ENCODE assay signal across 19 cellular contexts in the genomic region with DNA sequence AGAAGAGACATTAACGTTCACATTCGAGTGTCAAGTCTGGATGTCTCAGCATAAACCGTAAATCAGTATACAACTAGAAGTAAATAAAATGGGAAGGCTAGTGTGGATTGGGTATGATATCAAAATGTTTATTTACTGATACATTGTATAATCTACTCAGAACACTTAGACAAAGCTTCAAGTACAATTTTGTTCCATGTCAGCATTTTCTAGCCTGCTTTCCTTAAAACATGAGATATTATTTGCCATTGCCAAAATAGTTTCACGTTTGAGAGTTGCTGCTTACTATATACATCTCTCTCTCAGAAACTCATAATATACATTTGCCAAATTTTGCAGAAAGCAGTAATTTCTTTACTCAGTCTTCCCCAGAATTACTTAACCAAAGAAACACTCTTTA.
DNase-seq lines count a peak whose midpoint lies in the region; ATAC-seq, FAIRE-seq and TF ChIP-seq lines count a peak whose summit lies in the region.
"Had no signal": no experiment of that assay in that cellular context is flagged by ENCODE, and none has a peak within 500 bp of the region (broad histone marks: within the 10 kb centered on the region; RNA-seq: fewer than 3 reads in every experiment).

No MANE protein-coding gene starts in this region.

- H3K36me3 ChIP-seq in HepG2 (replicated peaks in 1 of 2; ENCODE audit: control insufficient read depth in 1 of 2, insufficient read depth in 2 of 2, low read length in 2 of 2) (no peaks in the 10 kb centered on the region), right lobe of liver (no peaks in the 10 kb centered on the region), adipocyte (ENCODE audit: control insufficient read depth, insufficient read depth, low read length, severe bottlenecking) (no peaks in the 10 kb centered on the region), keratinocyte (ENCODE audit: control insufficient read depth in 2 of 2, extremely low read depth in 1 of 2, insufficient read depth in 2 of 2, low read length in 2 of 2) (no peaks in the 10 kb centered on the region), left ventricle myocardium inferior (no peaks in the 10 kb centered on the region)
- H3K36me3 ChIP-seq: SJCRH30 had no signal

- H3K79me2 ChIP-seq in HepG2 (ENCODE audit: insufficient read depth, low read length), result no peaks in the 10 kb centered on the region
- H3K79me2 ChIP-seq in keratinocyte (ENCODE audit: control insufficient read depth, insufficient read depth, low read length), result no peaks in the 10 kb centered on the region

- H3K27me3 ChIP-seq in HepG2 (ENCODE audit: control insufficient read depth in 1 of 2, insufficient read depth in 2 of 2, low read length in 2 of 2) (no peaks in the 10 kb centered on the region), right lobe of liver (no peaks in the 10 kb centered on the region), adipocyte (replicated peaks; ENCODE audit: control insufficient read depth, insufficient read depth, low read length) (no peaks in the 10 kb centered on the region), keratinocyte (ENCODE audit: control insufficient read depth, extremely low read depth, insufficient read depth, low read length) (no peaks in the 10 kb centered on the region), left ventricle myocardium inferior (ENCODE audit: low read depth) (no peaks in the 10 kb centered on the region)
- H3K27me3 ChIP-seq: SJCRH30 had no signal

- no peak for TF ChIP-seq CTCF in HepG2 (CRISPR knock-in tag; IDR thresholded peaks at IDR 0.05)
- no peak for TF ChIP-seq CTCF in right lobe of liver (IDR thresholded peaks at IDR 0.05)
- TF ChIP-seq CTCF in keratinocyte (optimal IDR thresholded peaks at IDR 0.05 in 1 of 3, IDR thresholded peaks at IDR 0.05 in 1 of 3, conservative IDR thresholded peaks at IDR 0.05 in 1 of 3; ENCODE audit: extremely low read depth in 1 of 3, insufficient read depth in 2 of 3, low read length in 3 of 3), result no peak
- TF ChIP-seq CTCF in left ventricle myocardium inferior (IDR thresholded peaks at IDR 0.05; ENCODE audit: borderline replicate concordance), result no peak
- TF ChIP-seq CTCF in foreskin fibroblast (IDR thresholded peaks at IDR 0.05; ENCODE audit: low read depth, low read length), result no peak

- DNase-seq in HepG2 (ENCODE audit: low spot score) (no peak), right lobe of liver (no peak), adipocyte (ENCODE audit: low read depth) (no peak), keratinocyte (ENCODE audit: low read depth, low spot score) (no peak), left ventricle myocardium inferior (no peak), activated gamma-delta T cell (lab: John Stamatoyannopoulos, UW) (no peak), foreskin fibroblast (no peak)
- DNase-seq: C1 segment of cervical spinal cord, DMS 273 treated with DMSO at 0.1 percent for 48 hours, NCI-H1105, NCI-H1694 treated with DMSO at 0.1 percent for 48 hours, NCI-H345, NCI-H526 treated with DMSO at 0.1 percent for 48 hours, SJCRH30 had no signal

- H3K4me1 ChIP-seq in HepG2 (ENCODE audit: insufficient read depth, low read length), result no peaks in the 10 kb centered on the region
- H3K4me1 ChIP-seq in right lobe of liver, result no peaks in the 10 kb centered on the region
- H3K4me1 ChIP-seq in adipocyte (ENCODE audit: control insufficient read depth, insufficient read depth, low read length), result peaks cover 64% of the 10 kb centered on the region
- peaks cover 36% of the 10 kb centered on the region for H3K4me1 ChIP-seq in keratinocyte (ENCODE audit: control insufficient read depth, extremely low read depth, insufficient read depth, low read length)
- H3K4me1 ChIP-seq in left ventricle myocardium inferior, result no peaks in the 10 kb centered on the region
- H3K4me1 ChIP-seq: SJCRH30 had no signal

- TF ChIP-seq EP300 in HepG2 (IDR thresholded peaks at IDR 0.05; ENCODE audit: low read depth in 2 of 2, low read length in 2 of 2), result no peak
- no peak for TF ChIP-seq EP300 in HepG2 (CRISPR knock-in tag; IDR thresholded peaks at IDR 0.05; ENCODE audit: borderline replicate concordance)

- under 1% methylated on average over 4 of the region's 4 CpGs for WGBS in HepG2 (ENCODE audit: low lambda C conversion rate)
- 48% methylated on average over 4 of the region's 4 CpGs for WGBS in right lobe of liver (ENCODE audit: insufficient coverage, low coverage, low lambda C conversion rate, missing lambda C conversion rate)

- TF ChIP-seq POLR2A in HepG2 (IDR thresholded peaks at IDR 0.05; ENCODE audit: insufficient read depth in 1 of 2, low read depth in 2 of 2, low read length in 2 of 2) (no peak), right lobe of liver (IDR thresholded peaks at IDR 0.05) (no peak)

- CTCF ChIA-PET in HepG2 (lab: Yijun Ruan, JAX; ENCODE audit: low intra/inter-chr PET ratio, low total read pairs), result no interaction called here

- POLR2A ChIA-PET in HepG2 (lab: Yijun Ruan, JAX), result no interaction called here

- no peaks in the 10 kb centered on the region for H3K9me1 ChIP-seq in keratinocyte (ENCODE audit: control insufficient read depth, extremely low read depth, insufficient read depth, low read length)

- H3K4me3 ChIP-seq in HepG2 (replicated peaks in 1 of 3; ENCODE audit: insufficient read depth in 1 of 3, low read depth in 2 of 3, low read length in 3 of 3) (no peak overlapping the region), right lobe of liver (no peak overlapping the region), adipocyte (ENCODE audit: low read length) (no peak overlapping the region), keratinocyte (ENCODE audit: control insufficient read depth in 2 of 3, extremely low read depth in 1 of 3, insufficient read depth in 2 of 3, low read depth in 1 of 3, low read length in 3 of 3) (no peak overlapping the region), left ventricle myocardium inferior (no peak overlapping the region), foreskin fibroblast (ENCODE audit: low read depth in 1 of 2, low read length in 2 of 2) (no peak overlapping the region)
- H3K4me3 ChIP-seq: SJCRH30 had no signal

- no peak for FAIRE-seq in HepG2 (lab: Jason Lieb, UNC)
- FAIRE-seq in keratinocyte (lab: Jason Lieb, UNC), result no peak
- FAIRE-seq: GM12891, GM18507, H1 had no signal

- no peak for ATAC-seq in HepG2
- no peak for ATAC-seq in right lobe of liver
- no peak for ATAC-seq in esophagus mucosa

- H2AFZ ChIP-seq in HepG2 (ENCODE audit: low read length) (no peak overlapping the region), keratinocyte (ENCODE audit: control insufficient read depth, low read length) (peak overlapping the region; percentile 60)

- H3K9ac ChIP-seq in HepG2 (ENCODE audit: insufficient read depth, low read depth, low read length), result no peak overlapping the region
- peak overlapping the region; percentile 87 for H3K9ac ChIP-seq in adipocyte (ENCODE audit: low read length)
- H3K9ac ChIP-seq in keratinocyte (ENCODE audit: control insufficient read depth, extremely low read depth, insufficient read depth, low read length), result no peak overlapping the region

- dilution Hi-C loops in keratinocyte (cut with MboI; ENCODE audit: extremely low pct_ligation_motif_present, low sequenced_read_pairs), result no loop called here

- H3K27ac ChIP-seq in HepG2 (ENCODE audit: extremely low read length, insufficient read depth, low read length) (no peak overlapping the region), right lobe of liver (no peak overlapping the region), keratinocyte (ENCODE audit: control insufficient read depth, insufficient read depth, low read length) (peak overlapping the region; percentile 91), left ventricle myocardium inferior (replicated peaks) (no peak overlapping the region)
- H3K27ac ChIP-seq: RWPE1, SJCRH30 had no signal

- H3K9me3 ChIP-seq in HepG2 (ENCODE audit: low read length), result no peaks in the 10 kb centered on the region
- H3K9me3 ChIP-seq in right lobe of liver, result no peaks in the 10 kb centered on the region
- no peaks in the 10 kb centered on the region for H3K9me3 ChIP-seq in adipocyte (ENCODE audit: control insufficient read depth, low read length)
- H3K9me3 ChIP-seq in keratinocyte (ENCODE audit: control insufficient read depth, low read depth, low read length), result no peaks in the 10 kb centered on the region
- no peaks in the 10 kb centered on the region for H3K9me3 ChIP-seq in left ventricle myocardium inferior (replicated peaks)
- H3K9me3 ChIP-seq: SJCRH30 had no signal

- no peak for TF ChIP-seq RAD21 in HepG2 (CRISPR knock-in tag; IDR thresholded peaks at IDR 0.05)

- H4K20me1 ChIP-seq in HepG2 (ENCODE audit: insufficient read depth, low read length) (no peaks in the 10 kb centered on the region), keratinocyte (ENCODE audit: control insufficient read depth, extremely low read depth, insufficient read depth, low read length) (no peaks in the 10 kb centered on the region)

- no TSS peak for BruUV-seq in HepG2 (replicated peaks; lab: Mats Ljungman, UMichigan)

- intact Hi-C loops in HepG2 (cut with micrococcal nuclease; ENCODE audit: unreplicated experiment) (no loop called here), right lobe of liver (cut with DNase I) (loop anchor here in 1 of 2 donors (10.0 kb wide), 1 partner anchor 241 kb away; the partner anchor contains the start of gene IKZF2), left ventricle myocardium inferior (cut with micrococcal nuclease) (no loop called here)

- in situ Hi-C loops in HepG2 (cut with HindIII; ENCODE audit: extremely low pct_ligation_motif_present, low pct_unique_long_range_greater_than_20kb), result no loop called here

- no peak overlapping the region for H3K4me2 ChIP-seq in HepG2 (ENCODE audit: low read depth, low read length)
- H3K4me2 ChIP-seq in keratinocyte (ENCODE audit: control insufficient read depth, extremely low read depth, insufficient read depth, low read depth, low read length), result peak overlapping the region; percentile 78

TF ChIP-seq in HepG2, 621 proteins besides CTCF, POLR2A, EP300 and RAD21 (continues in another document):
- TF ChIP-seq NR1H2 (CRISPR knock-in tag; IDR thresholded peaks at IDR 0.05; ENCODE audit: borderline replicate concordance, low read depth) (no peak), MAFK (conservative IDR thresholded peaks at IDR 0.05 in 1 of 2, IDR thresholded peaks at IDR 0.05 in 1 of 2; ENCODE audit: low read length in 2 of 2) (peak; percentile 91 to 94), ZNF280B (CRISPR knock-in tag; IDR thresholded peaks at IDR 0.05; ENCODE audit: borderline replicate concordance) (no peak), ZNF143 (CRISPR knock-in tag; IDR thresholded peaks at IDR 0.05) (no peak), MAFF (IDR thresholded peaks at IDR 0.05; ENCODE audit: low read depth, low read length) (peak; percentile 92)
